16 cellular contexts compared by ENCODE assay signal in the genomic region with DNA sequence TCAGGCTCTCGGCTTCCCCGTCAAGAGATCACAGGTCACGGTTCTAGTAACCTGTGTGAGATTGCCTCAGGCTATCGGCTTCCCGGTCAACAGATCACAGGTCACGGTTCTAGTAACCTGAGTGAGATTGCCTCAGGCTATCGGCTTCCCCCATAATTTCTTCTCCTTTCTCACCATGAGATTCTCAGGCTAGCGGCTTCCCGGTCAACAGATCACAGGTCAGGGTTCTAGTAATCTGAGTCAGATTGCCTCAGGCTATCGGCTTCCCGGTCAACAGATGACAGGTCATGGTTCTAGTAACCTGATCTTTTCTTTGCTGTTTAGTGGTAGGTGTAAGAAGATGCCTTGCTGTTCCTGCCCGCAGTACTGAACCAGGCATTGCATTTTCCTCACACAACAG.
A peak's percentile ranks its signal among the peaks of the same experiment; 100 is the strongest.
DNase-seq lines count a peak whose midpoint lies in the region; ATAC-seq and TF ChIP-seq lines count a peak whose summit lies in the region.
"Had no signal": no experiment of that assay in that cellular context is flagged by ENCODE, and none has a peak within 500 bp of the region (broad histone marks: within the 10 kb centered on the region; RNA-seq: fewer than 3 reads in every experiment).

No MANE protein-coding gene starts in this region.

- peak overlapping the region; percentile 44 for H3K18ac ChIP-seq in H9 (ENCODE audit: insufficient read length, low read depth, low read length)

- peaks cover 0 to 4% of the 10 kb centered on the region in 2 experiments; a peak in 1 of 5 replicates for H3K9me3 Mint-ChIP-seq in H9
- peaks cover 24% of the 10 kb centered on the region for H3K9me3 Mint-ChIP-seq in nephron progenitor cell
- no peaks in the 10 kb centered on the region for H3K9me3 Mint-ChIP-seq in Caco-2 (ENCODE audit: unreplicated experiment)

- H3K27me3 Mint-ChIP-seq in H9 (ENCODE audit: low read depth) (no peaks in the 10 kb centered on the region), nephron progenitor cell (ENCODE audit: low read depth, poor library complexity) (no peaks in the 10 kb centered on the region), Caco-2 (ENCODE audit: insufficient read depth, unreplicated experiment) (no peaks in the 10 kb centered on the region)
- H3K27me3 Mint-ChIP-seq: B cell; CD4-positive, alpha-beta T cell had no signal

- H4K91ac ChIP-seq in H9 (ENCODE audit: insufficient read length, low read depth, low read length): no peak overlapping the region

- POLR2A ChIA-PET in PC-3 (lab: Charles Lee; ENCODE audit: unreplicated experiment) (interaction anchor here (0.6 kb wide), 1 partner anchor 29 kb away, joined by 3 read pairs; no protein-coding TSS in a partner anchor), Caco-2 (lab: Charles Lee) (no interaction called here)

- DNase-seq in H9: peak; percentile 58
- DNase-seq in PC-3: peak; percentile 63
- peak; percentile 4 for DNase-seq in iPS-NIHi11 (ENCODE audit: low spot score)
- no peak for DNase-seq in nephron progenitor cell
- DNase-seq in Caco-2: no peak
- DNase-seq: Calu3; CD4-positive, alpha-beta T cell; DMS53; IMR-90; Karpas-422; NCI-H1930; NCI-H446; NCI-H774 had no signal

- H3K36me3 ChIP-seq in PC-3 (ENCODE audit: low read depth, low read length) (no peaks in the 10 kb centered on the region), Caco-2 (ENCODE audit: control insufficient read depth, insufficient read depth, low read length) (no peaks in the 10 kb centered on the region)

- H3K4me1 Mint-ChIP-seq in H9 (peaks cover 10 to 13% of the 10 kb centered on the region in 2 experiments), nephron progenitor cell (peaks cover 8% of the 10 kb centered on the region), Caco-2 (ENCODE audit: low read depth, unreplicated experiment) (no peaks in the 10 kb centered on the region)
- H3K4me1 Mint-ChIP-seq: B cell had no signal

- no peak overlapping the region for H4K5ac ChIP-seq in H9 (ENCODE audit: insufficient read length, low read depth, low read length)

- H3K23ac ChIP-seq in H9 (ENCODE audit: insufficient read length, low read depth, low read length): no peak overlapping the region

- no peak overlapping the region for H2BK12ac ChIP-seq in H9 (ENCODE audit: insufficient read length, low read depth, low read length)

- no peaks in the 10 kb centered on the region for H3K4me1 ChIP-seq in H9 (ENCODE audit: insufficient read depth, low read length)
- H3K4me1 ChIP-seq in PC-3 (ENCODE audit: insufficient read depth, low read length): peaks cover 12% of the 10 kb centered on the region; the same call in 1 of the 2 replicates
- no peaks in the 10 kb centered on the region for H3K4me1 ChIP-seq in Caco-2

- no peak overlapping the region for H2BK15ac ChIP-seq in H9 (ENCODE audit: low read depth, low read length)

- no peak overlapping the region for H3T11ph ChIP-seq in H9 (ENCODE audit: low read length)

- BruUV-seq in PC-3 (replicated peaks; lab: Mats Ljungman, UMichigan) (no TSS peak), Caco-2 (replicated peaks; lab: Mats Ljungman, UMichigan) (no TSS peak)

- no peak overlapping the region for H2BK20ac ChIP-seq in H9 (ENCODE audit: low read depth, low read length, poor library complexity, severe bottlenecking)

- H4K20me1 ChIP-seq in H9 (ENCODE audit: control insufficient read depth, insufficient read depth, insufficient read length) (no peaks in the 10 kb centered on the region), PC-3 (ENCODE audit: low read length) (no peaks in the 10 kb centered on the region)

- H3K9ac ChIP-seq in H9 (ENCODE audit: extremely low read depth, insufficient read length, low read length) (no peak overlapping the region), PC-3 (ENCODE audit: low read length) (no peak overlapping the region)

- H3K23me2 ChIP-seq in H9 (ENCODE audit: insufficient read length, low read depth, low read length, poor library complexity, severe bottlenecking): no peaks in the 10 kb centered on the region

- H3K4me3 Mint-ChIP-seq in H9: no peak overlapping the region
- H3K4me3 Mint-ChIP-seq in nephron progenitor cell: no peak overlapping the region
- H3K4me3 Mint-ChIP-seq in Caco-2 (ENCODE audit: unreplicated experiment): no peak overlapping the region
- H3K4me3 Mint-ChIP-seq: B cell; CD4-positive, alpha-beta T cell had no signal

- H3K4me2 ChIP-seq in H9 (ENCODE audit: insufficient read depth, insufficient read length, low read length) (no peak overlapping the region), PC-3 (ENCODE audit: low read length) (no peak overlapping the region)

- CTCF ChIA-PET in PC-3 (lab: Charles Lee) (no interaction called here), Caco-2 (lab: Charles Lee) (no interaction called here)

- H3K79me1 ChIP-seq in H9 (ENCODE audit: insufficient read depth, low read depth, low read length, poor library complexity, severe bottlenecking): no peaks in the 10 kb centered on the region

- H2BK5ac ChIP-seq in H9 (ENCODE audit: insufficient read length, low read length): peak overlapping the region; percentile 13

- H3K4ac ChIP-seq in H9 (ENCODE audit: low read depth, low read length): no peak overlapping the region

- H3K36me3 Mint-ChIP-seq in H9 (ENCODE audit: insufficient read depth in 1 of 3, low read depth in 3 of 3) (peaks cover 0 to 14% (median 5%) of the 10 kb centered on the region in 3 experiments; a peak in 5 of 7 replicates), nephron progenitor cell (ENCODE audit: low read depth) (peaks cover 6% of the 10 kb centered on the region), Caco-2 (ENCODE audit: insufficient read depth, unreplicated experiment) (no peaks in the 10 kb centered on the region)

- no peak overlapping the region for H4K8ac ChIP-seq in H9 (replicated peaks; ENCODE audit: insufficient read length, low read depth, low read length)

- H3F3A ChIP-seq in PC-3 (ENCODE audit: low read length, unreplicated experiment): no peaks in the 10 kb centered on the region

- H3K79me2 ChIP-seq in H9 (ENCODE audit: insufficient read depth, low read length) (no peaks in the 10 kb centered on the region; the same call in 1 of the 2 replicates), PC-3 (ENCODE audit: low read length) (no peaks in the 10 kb centered on the region)

- no peaks in the 10 kb centered on the region for H3K9me2 ChIP-seq in PC-3 (replicated peaks; ENCODE audit: low read length)

- no CpG with 5 or more reads among the region's 12 CpGs for WGBS in H9 (ENCODE audit: extremely low coverage, insufficient read length, low lambda C conversion rate)

- peak overlapping the region in 1 of 3 experiments; percentile 66; a peak in 2 of 7 replicates for H3K27ac Mint-ChIP-seq in H9
- peak overlapping the region; percentile 97 for H3K27ac Mint-ChIP-seq in nephron progenitor cell
- no peak overlapping the region for H3K27ac Mint-ChIP-seq in Caco-2 (ENCODE audit: unreplicated experiment)
- H3K27ac Mint-ChIP-seq: B cell; CD4-positive, alpha-beta T cell had no signal

- H2AFZ ChIP-seq in H9 (ENCODE audit: low read length) (no peak overlapping the region), PC-3 (ENCODE audit: low read length) (no peak overlapping the region)

- H3K9me3 ChIP-seq in H9 (ENCODE audit: control insufficient read depth, low read depth, low read length) (no peaks in the 10 kb centered on the region), PC-3 (ENCODE audit: low read length) (no peaks in the 10 kb centered on the region), Caco-2 (no peaks in the 10 kb centered on the region)

- intact Hi-C loops in PC-3 (cut with micrococcal nuclease): no loop called here
- intact Hi-C loops in Caco-2 (cut with micrococcal nuclease; ENCODE audit: unreplicated experiment): no loop called here

- no peak overlapping the region for H3K27ac ChIP-seq in H9 (ENCODE audit: insufficient read length, low read depth, low read length)
- no peak overlapping the region for H3K27ac ChIP-seq in PC-3 (ENCODE audit: low read length)

- H3K56ac ChIP-seq in H9 (ENCODE audit: insufficient read length, low read depth, low read length): no peak overlapping the region

- H3K4me3 ChIP-seq in PC-3 (ENCODE audit: low read length) (no peak overlapping the region), Caco-2 (ENCODE audit: low read depth, low read length) (no peak overlapping the region)

- H3K14ac ChIP-seq in H9 (ENCODE audit: insufficient read depth, low read length): no peak overlapping the region; the same call in 1 of the 2 replicates

- no peak overlapping the region for H2AK5ac ChIP-seq in H9 (ENCODE audit: insufficient read length, low read length)

- H3K27me3 ChIP-seq in H9 (ENCODE audit: insufficient read depth, low read length) (no peaks in the 10 kb centered on the region), PC-3 (ENCODE audit: low read length) (no peaks in the 10 kb centered on the region), Caco-2 (replicated peaks; ENCODE audit: control insufficient read depth, insufficient read depth, low read length) (no peaks in the 10 kb centered on the region)

- no peak overlapping the region for H2BK120ac ChIP-seq in H9 (ENCODE audit: low read depth, low read length, poor library complexity, severe bottlenecking)

- TF ChIP-seq CTCF in H9 (conservative IDR thresholded peaks at IDR 0.05) (no peak), PC-3 (conservative IDR thresholded peaks at IDR 0.05; ENCODE audit: low read depth, low read length) (no peak), nephron progenitor cell (IDR thresholded peaks at IDR 0.05) (no peak), Caco-2 (IDR thresholded peaks at IDR 0.05; ENCODE audit: insufficient read depth in 1 of 2, low read depth in 1 of 2, low read length in 1 of 2, severe bottlenecking in 1 of 2, unreplicated experiment in 1 of 2) (no peak)

- ATAC-seq in PC-3 (peak; percentile 45; the same call in 1 of the 2 replicates), GM18873 (IDR thresholded peaks at IDR 0.05; ENCODE audit: low FRiP score, unreplicated experiment) (no peak), HG03139 (IDR thresholded peaks at IDR 0.05; ENCODE audit: unreplicated experiment) (no peak)

Comparison
In these comparisons a context has a peak if more than half of its experiments do, and no peak if none do; other contexts are left out.
1. DNase-seq: peak in H9 (single experiment), PC-3 (single experiment) and iPS-NIHi11 (single experiment); none in nephron progenitor cell (single experiment) and Caco-2 (0 of 2).